10 cellular contexts compared by ENCODE assay signal in the genomic region with DNA sequence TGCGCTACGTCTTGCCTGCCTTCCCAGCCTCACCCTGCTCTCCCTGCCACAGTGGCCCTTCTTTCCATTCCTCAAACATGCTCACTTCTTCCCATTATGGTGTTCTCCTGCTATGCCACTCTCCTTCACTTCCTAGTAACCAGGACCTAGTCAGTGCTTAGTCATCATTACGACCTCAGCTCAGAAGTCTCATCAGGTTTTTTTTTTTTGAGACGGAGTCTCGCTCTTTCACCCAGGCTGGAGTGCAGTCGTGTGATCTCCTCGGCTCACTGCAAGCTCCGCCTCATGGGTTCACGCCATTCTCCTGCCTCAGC.
DNase-seq lines count a peak whose midpoint lies in the region; ATAC-seq, FAIRE-seq and TF ChIP-seq lines count a peak whose summit lies in the region.
"Had no signal": no experiment of that assay in that cellular context is flagged by ENCODE, and none has a peak within 500 bp of the region (broad histone marks: within the 10 kb centered on the region; RNA-seq: fewer than 3 reads in every experiment).

No MANE protein-coding gene starts in this region.

- no peak overlapping the region for H3K4me3 ChIP-seq in endothelial cell of umbilical vein (replicated peaks in 1 of 3; ENCODE audit: insufficient read depth in 1 of 3, low read depth in 1 of 3, low read length in 3 of 3)
- H3K4me3 ChIP-seq in naive thymus-derived CD4-positive, alpha-beta T cell (ENCODE audit: low read length), result no peak overlapping the region
- no peak overlapping the region for H3K4me3 ChIP-seq in body of pancreas

- intact Hi-C loops in endothelial cell of umbilical vein (cut with micrococcal nuclease), result loop anchor here (1.0 kb wide), 1 partner anchor 10 kb away; no protein-coding TSS in a partner anchor
- intact Hi-C loops in naive thymus-derived CD4-positive, alpha-beta T cell (cut with micrococcal nuclease), result no loop called here
- intact Hi-C loops in body of pancreas (cut with DNase I), result no loop called here

- H3K27me3 ChIP-seq in endothelial cell of umbilical vein (ENCODE audit: control insufficient read depth in 2 of 2, insufficient read depth in 2 of 2, low read length in 2 of 2) (no peaks in the 10 kb centered on the region), body of pancreas (no peaks in the 10 kb centered on the region)
- H3K27me3 ChIP-seq in naive thymus-derived CD4-positive, alpha-beta T cell (ENCODE audit: control insufficient read depth in 2 of 2, insufficient read depth in 2 of 2, low read length in 2 of 2), result no peaks in the 10 kb centered on the region

- no peak for TF ChIP-seq CTCF in endothelial cell of umbilical vein (IDR thresholded peaks at IDR 0.05; ENCODE audit: extremely low read depth in 1 of 2, insufficient read depth in 1 of 2, low read depth in 1 of 2, low read length in 2 of 2)
- no peak for TF ChIP-seq CTCF in body of pancreas (IDR thresholded peaks at IDR 0.05)

- peak overlapping the region in 1 of 9 donors; percentile 2 for H3K27ac Mint-ChIP-seq in naive thymus-derived CD4-positive, alpha-beta T cell
- H3K27ac Mint-ChIP-seq: activated CD8-positive, alpha-beta memory T cell treated with anti-CD3 and anti-CD28 coated beads, Interleukin-2, amount 10 ng/mL, durations not matched to agents 7 days and 5 days; stimulated activated effector memory CD8-positive, alpha-beta T cell treated with anti-CD3 and anti-CD28 coated beads, Interleukin-12 subunit alpha, Interleukin-12 subunit beta, amount 100 ng/mL, for 72 hours had no signal

- CTCF ChIA-PET in endothelial cell of umbilical vein (lab: Charles Lee), result interaction anchor here (0.6 to 1.9 kb wide), 4 partner anchors 8 to 1476 kb away, joined by 3 to 6 read pairs (median 3); a partner anchor contains a TSS
- CTCF ChIA-PET in naive thymus-derived CD4-positive, alpha-beta T cell (lab: Charles Lee), result no interaction called here

- POLR2A ChIA-PET in endothelial cell of umbilical vein (lab: Charles Lee), result no interaction called here
- POLR2A ChIA-PET in naive thymus-derived CD4-positive, alpha-beta T cell (lab: Charles Lee), result no interaction called here

- WGBS in body of pancreas, 2 donors, result 75 to 88% methylated on average over 9 of the region's 9 CpGs

- FAIRE-seq in endothelial cell of umbilical vein (lab: Jason Lieb, UNC), result peak; percentile 66

- no peaks in the 10 kb centered on the region for H3K9me1 ChIP-seq in endothelial cell of umbilical vein (replicated peaks; ENCODE audit: control insufficient read depth, extremely low read depth, insufficient read depth, low read length)

- H3K27me3 Mint-ChIP-seq in naive thymus-derived CD4-positive, alpha-beta T cell, result peaks cover 0 to 2% (median 0%) of the 10 kb centered on the region in 5 donors

- no peaks in the 10 kb centered on the region for H3K9me3 ChIP-seq in endothelial cell of umbilical vein (replicated peaks; ENCODE audit: control insufficient read depth, insufficient read depth, low read length)
- no peaks in the 10 kb centered on the region for H3K9me3 ChIP-seq in naive thymus-derived CD4-positive, alpha-beta T cell (ENCODE audit: control insufficient read depth in 2 of 3, low read length in 3 of 3)
- H3K9me3 ChIP-seq in body of pancreas, result no peaks in the 10 kb centered on the region

- DNase-seq in ELF-1 (ENCODE audit: low read depth, low spot score) (peak; percentile 33), NCI-H460 (ENCODE audit: extremely low read depth, low read depth) (peak; percentile 42), endothelial cell of umbilical vein (ENCODE audit: low read depth, low spot score) (no peak), body of pancreas (no peak)
- no peak for DNase-seq in naive thymus-derived CD4-positive, alpha-beta T cell
- DNase-seq: activated CD8-positive, alpha-beta memory T cell treated with anti-CD3 and anti-CD28 coated beads, Interleukin-2, amount 10 ng/mL, durations not matched to agents 7 days and 5 days had no signal

- ATAC-seq in naive thymus-derived CD4-positive, alpha-beta T cell, result peak; percentile 63
- ATAC-seq in GM21786 (IDR thresholded peaks at IDR 0.05; ENCODE audit: unreplicated experiment) (no peak), body of pancreas (no peak), HG03045 (IDR thresholded peaks at IDR 0.05; ENCODE audit: unreplicated experiment) (no peak), HG03095 (IDR thresholded peaks at IDR 0.05; ENCODE audit: unreplicated experiment) (no peak)
- ATAC-seq: activated CD8-positive, alpha-beta memory T cell treated with anti-CD3 and anti-CD28 coated beads, Interleukin-2, amount 10 ng/mL, durations not matched to agents 7 days and 5 days; stimulated activated effector memory CD8-positive, alpha-beta T cell treated with anti-CD3 and anti-CD28 coated beads, Interleukin-12 subunit alpha, Interleukin-12 subunit beta, amount 100 ng/mL, for 72 hours had no signal

- dilution Hi-C loops in endothelial cell of umbilical vein (cut with MboI; ENCODE audit: extremely low pct_ligation_motif_present, low sequenced_read_pairs), result no loop called here

- peaks cover 0 to 1% (median 0%) of the 10 kb centered on the region in 11 donors for H3K9me3 Mint-ChIP-seq in naive thymus-derived CD4-positive, alpha-beta T cell
- H3K9me3 Mint-ChIP-seq: stimulated activated effector memory CD8-positive, alpha-beta T cell treated with anti-CD3 and anti-CD28 coated beads, Interleukin-12 subunit alpha, Interleukin-12 subunit beta, amount 100 ng/mL, for 72 hours had no signal

- H3K27ac ChIP-seq in endothelial cell of umbilical vein (ENCODE audit: insufficient read depth, low read depth, low read length) (no peak overlapping the region), body of pancreas (peak overlapping the region in 1 of 4 donors; percentile 19)
- no peak overlapping the region for H3K27ac ChIP-seq in naive thymus-derived CD4-positive, alpha-beta T cell (ENCODE audit: low read depth, low read length)

- H3K36me3 ChIP-seq in endothelial cell of umbilical vein (ENCODE audit: control insufficient read depth in 2 of 2, extremely low read depth in 1 of 2, insufficient read depth in 2 of 2, low read length in 2 of 2) (no peaks in the 10 kb centered on the region), body of pancreas (replicated peaks in 1 of 2; ENCODE audit: insufficient read depth in 1 of 2, low read depth in 2 of 2) (no peaks in the 10 kb centered on the region)
- H3K36me3 ChIP-seq in naive thymus-derived CD4-positive, alpha-beta T cell (ENCODE audit: control insufficient read depth in 2 of 3, insufficient read depth in 3 of 3, low read length in 3 of 3), result no peaks in the 10 kb centered on the region

- H3K36me3 Mint-ChIP-seq in naive thymus-derived CD4-positive, alpha-beta T cell, result peaks cover 0 to 18% (median 0%) of the 10 kb centered on the region in 5 donors
- H3K36me3 Mint-ChIP-seq: activated CD8-positive, alpha-beta memory T cell treated with anti-CD3 and anti-CD28 coated beads, Interleukin-2, amount 10 ng/mL, durations not matched to agents 7 days and 5 days; stimulated activated effector memory CD8-positive, alpha-beta T cell treated with anti-CD3 and anti-CD28 coated beads, Interleukin-12 subunit alpha, Interleukin-12 subunit beta, amount 100 ng/mL, for 72 hours had no signal

- no TSS peak for BruUV-seq in endothelial cell of umbilical vein (replicated peaks; lab: Mats Ljungman, UMichigan)

- H3K4me3 Mint-ChIP-seq in naive thymus-derived CD4-positive, alpha-beta T cell, result no peak overlapping the region
- H3K4me3 Mint-ChIP-seq: activated CD8-positive, alpha-beta memory T cell treated with anti-CD3 and anti-CD28 coated beads, Interleukin-2, amount 10 ng/mL, durations not matched to agents 7 days and 5 days; stimulated activated effector memory CD8-positive, alpha-beta T cell treated with anti-CD3 and anti-CD28 coated beads, Interleukin-12 subunit alpha, Interleukin-12 subunit beta, amount 100 ng/mL, for 72 hours had no signal

- no peaks in the 10 kb centered on the region for H3K79me2 ChIP-seq in endothelial cell of umbilical vein (ENCODE audit: control insufficient read depth, insufficient read depth, low read length)

- TF ChIP-seq POLR2A in endothelial cell of umbilical vein (IDR thresholded peaks at IDR 0.05; ENCODE audit: low read depth, low read length) (no peak), body of pancreas (IDR thresholded peaks at IDR 0.05) (no peak)

- peak overlapping the region; percentile 77 for H2AFZ ChIP-seq in endothelial cell of umbilical vein (ENCODE audit: low read depth, low read length)

- H4K20me1 ChIP-seq in endothelial cell of umbilical vein (replicated peaks; ENCODE audit: control insufficient read depth, extremely low read depth, insufficient read depth, low read length), result no peaks in the 10 kb centered on the region

- H3K9ac ChIP-seq in endothelial cell of umbilical vein (replicated peaks; ENCODE audit: extremely low read depth, insufficient read depth, low read length), result no peak overlapping the region

- no peak overlapping the region for H3K4me2 ChIP-seq in endothelial cell of umbilical vein (ENCODE audit: insufficient read depth, low read length)

- H3K4me1 Mint-ChIP-seq in naive thymus-derived CD4-positive, alpha-beta T cell, result peaks cover 0 to 10% (median 0%) of the 10 kb centered on the region in 7 donors
- H3K4me1 Mint-ChIP-seq: activated CD8-positive, alpha-beta memory T cell treated with anti-CD3 and anti-CD28 coated beads, Interleukin-2, amount 10 ng/mL, durations not matched to agents 7 days and 5 days; stimulated activated effector memory CD8-positive, alpha-beta T cell treated with anti-CD3 and anti-CD28 coated beads, Interleukin-12 subunit alpha, Interleukin-12 subunit beta, amount 100 ng/mL, for 72 hours had no signal

- peaks cover 4% of the 10 kb centered on the region for H3K4me1 ChIP-seq in endothelial cell of umbilical vein (ENCODE audit: control insufficient read depth, extremely low read depth, insufficient read depth, low read length)
- no peaks in the 10 kb centered on the region for H3K4me1 ChIP-seq in naive thymus-derived CD4-positive, alpha-beta T cell (ENCODE audit: control insufficient read depth in 2 of 2, insufficient read depth in 2 of 2, low read length in 2 of 2)
- H3K4me1 ChIP-seq in body of pancreas, result peaks cover 2% of the 10 kb centered on the region

TF ChIP-seq in endothelial cell of umbilical vein, 7 proteins besides CTCF, POLR2A, EP300 and RAD21:
- TF ChIP-seq, protein P1, sequence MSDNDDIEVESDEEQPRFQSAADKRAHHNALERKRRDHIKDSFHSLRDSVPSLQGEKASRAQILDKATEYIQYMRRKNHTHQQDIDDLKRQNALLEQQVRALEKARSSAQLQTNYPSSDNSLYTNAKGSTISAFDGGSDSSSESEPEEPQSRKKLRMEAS (IDR thresholded peaks at IDR 0.05; ENCODE audit: insufficient read depth, insufficient read length), result no peak
- TF ChIP-seq FOS (IDR thresholded peaks at IDR 0.05; ENCODE audit: borderline replicate concordance, insufficient read depth, low read length), result peak; percentile 41
TF ChIP-seq in endothelial cell of umbilical vein: peak in this region for 1.

Comparison
In these comparisons a context has a peak if more than half of its experiments do, and no peak if none do; other contexts are left out.
1. DNase-seq: peak in ELF-1 (single experiment) and NCI-H460 (single experiment); none in endothelial cell of umbilical vein (single experiment), naive thymus-derived CD4-positive, alpha-beta T cell (0 of 9) and body of pancreas (0 of 4).